24 cellular contexts compared by ENCODE assay signal in genomic region chr2:37568565-37568964, GRCh38.
DNase-seq lines count a peak whose midpoint lies in the region; ATAC-seq and TF ChIP-seq lines count a peak whose summit lies in the region.
"Had no signal": no experiment of that assay in that cellular context is flagged by ENCODE, and none has a peak within 500 bp of the region (broad histone marks: within the 10 kb centered on the region; RNA-seq: fewer than 3 reads in every experiment).

No MANE protein-coding gene starts in this region.

- H3K9me3 ChIP-seq in T-helper 17 cell (ENCODE audit: control insufficient read depth, low read length, poor library complexity, severe bottlenecking) = no peaks in the 10 kb centered on the region
- H3K9me3 ChIP-seq: ascending aorta, left lung, MG63, mucosa of descending colon had no signal

- peaks cover 0 to 2% of the 10 kb centered on the region in 2 donors for H3K9me3 Mint-ChIP-seq in activated T-cell treated with anti-CD3 and anti-CD28 coated beads, Interleukin-2, amount 50 U/mL, for 72 hours
- H3K9me3 Mint-ChIP-seq in activated T-cell treated with anti-CD3 and anti-CD28 coated beads, Interleukin-2, amount 50 U/mL, for 4 hours = no peaks in the 10 kb centered on the region
- no peaks in the 10 kb centered on the region for H3K9me3 Mint-ChIP-seq in activated naive CD8-positive, alpha-beta T cell (ENCODE audit: low read depth)
- no peaks in the 10 kb centered on the region for H3K9me3 Mint-ChIP-seq in MCF 10A (ENCODE audit: unreplicated experiment)
- H3K9me3 Mint-ChIP-seq: T-helper 1 cell treated with Interleukin-12 subunit alpha and Interleukin-12 subunit beta and Interleukin-4 antibody, amounts not matched to agents 30 μg/mL and 1 μg/mL, for 36 hours had no signal

- POLR2A ChIA-PET in MCF 10A (lab: Yijun Ruan, JAX) = no interaction called here

- TF ChIP-seq CTCF in MCF 10A (IDR thresholded peaks at IDR 0.05; ENCODE audit: unreplicated experiment) = no peak

- H3K36me3 Mint-ChIP-seq in activated T-cell treated with anti-CD3 and anti-CD28 coated beads, Interleukin-2, amount 50 U/mL, for 72 hours (ENCODE audit: insufficient read depth in 2 of 2) = peaks cover 0 to 2% of the 10 kb centered on the region in 2 donors
- H3K36me3 Mint-ChIP-seq in activated T-cell treated with anti-CD3 and anti-CD28 coated beads, Interleukin-2, amount 50 U/mL, for 4 hours (ENCODE audit: insufficient read depth) = no peaks in the 10 kb centered on the region
- H3K36me3 Mint-ChIP-seq in T-helper 17 cell (ENCODE audit: low read depth) (no peaks in the 10 kb centered on the region), MCF 10A (ENCODE audit: insufficient read depth, unreplicated experiment) (no peaks in the 10 kb centered on the region)
- H3K36me3 Mint-ChIP-seq in activated naive CD8-positive, alpha-beta T cell = no peaks in the 10 kb centered on the region

- CTCF ChIA-PET in MCF 10A (lab: Yijun Ruan, JAX) = no interaction called here

- intact Hi-C loops in MCF 10A (cut with micrococcal nuclease) = no loop called here

- BruUV-seq in MCF 10A (replicated peaks; lab: Mats Ljungman, UMichigan) = no TSS peak

- peaks cover 31% of the 10 kb centered on the region for H3K4me1 Mint-ChIP-seq in activated T-cell treated with anti-CD3 and anti-CD28 coated beads, Interleukin-2, amount 50 U/mL, for 72 hours (ENCODE audit: low read depth)
- H3K4me1 Mint-ChIP-seq in activated T-cell treated with anti-CD3 and anti-CD28 coated beads, Interleukin-2, amount 50 U/mL, for 4 hours (ENCODE audit: low read depth) = peaks cover 26% of the 10 kb centered on the region
- peaks cover 13% of the 10 kb centered on the region for H3K4me1 Mint-ChIP-seq in T-helper 17 cell
- H3K4me1 Mint-ChIP-seq in activated naive CD8-positive, alpha-beta T cell (ENCODE audit: low read depth) = peaks cover 22% of the 10 kb centered on the region
- H3K4me1 Mint-ChIP-seq in MCF 10A (ENCODE audit: insufficient read depth, unreplicated experiment) = peaks cover 50% of the 10 kb centered on the region

- peak overlapping the region; percentile 55 for H3K27ac Mint-ChIP-seq in activated T-cell treated with anti-CD3 and anti-CD28 coated beads, Interleukin-2, amount 50 U/mL, for 72 hours
- H3K27ac Mint-ChIP-seq in T-helper 17 cell (peak overlapping the region; percentile 56), MCF 10A (ENCODE audit: low read depth, unreplicated experiment) (no peak overlapping the region)
- peak overlapping the region; percentile 43 for H3K27ac Mint-ChIP-seq in activated naive CD8-positive, alpha-beta T cell
- H3K27ac Mint-ChIP-seq: T-helper 1 cell treated with Interleukin-12 subunit alpha and Interleukin-12 subunit beta and Interleukin-4 antibody, amounts not matched to agents 30 μg/mL and 1 μg/mL, for 36 hours had no signal

- no peak for ATAC-seq in activated T-cell treated with anti-CD3 and anti-CD28 coated beads, Interleukin-2, amount 50 U/mL, for 72 hours (replicated peaks in 1 of 2)
- no peak for ATAC-seq in activated T-cell treated with anti-CD3 and anti-CD28 coated beads, Interleukin-2, amount 50 U/mL, for 4 hours
- ATAC-seq in T-helper 17 cell = peak; percentile 52
- ATAC-seq in stimulated activated naive CD8-positive, alpha-beta T cell treated with anti-CD3 and anti-CD28 coated beads, Interleukin-15, Interleukin-2, amounts not matched to agents 100 U/mL and 50 U/mL, for 24 hours = peak; percentile 72
- ATAC-seq in HG02642 (IDR thresholded peaks at IDR 0.05; ENCODE audit: poor library complexity, unreplicated experiment) = no peak
- ATAC-seq: HCT116, HepG2, left lung, mucosa of descending colon had no signal

- H3K27me3 Mint-ChIP-seq in activated T-cell treated with anti-CD3 and anti-CD28 coated beads, Interleukin-2, amount 50 U/mL, for 72 hours (ENCODE audit: low read depth) = peaks cover 6% of the 10 kb centered on the region
- no peaks in the 10 kb centered on the region for H3K27me3 Mint-ChIP-seq in activated T-cell treated with anti-CD3 and anti-CD28 coated beads, Interleukin-2, amount 50 U/mL, for 4 hours (ENCODE audit: low read depth)
- H3K27me3 Mint-ChIP-seq in T-helper 17 cell (no peaks in the 10 kb centered on the region), MCF 10A (ENCODE audit: insufficient read depth, unreplicated experiment) (no peaks in the 10 kb centered on the region)
- no peaks in the 10 kb centered on the region for H3K27me3 Mint-ChIP-seq in activated naive CD8-positive, alpha-beta T cell

- DNase-seq in activated T-cell treated with anti-CD3 and anti-CD28 coated beads, Interleukin-2, amount 50 U/mL, for 72 hours = no peak
- no peak for DNase-seq in activated T-cell treated with anti-CD3 and anti-CD28 coated beads, Interleukin-2, amount 50 U/mL, for 4 hours
- DNase-seq in T-helper 17 cell (no peak), MCF 10A (ENCODE audit: unreplicated experiment) (no peak), medulla oblongata (ENCODE audit: extremely low spot score) (no peak)
- DNase-seq in stimulated activated naive CD8-positive, alpha-beta T cell treated with anti-CD3 and anti-CD28 coated beads, Interleukin-15, Interleukin-2, amounts not matched to agents 100 U/mL and 50 U/mL, for 24 hours = peak; percentile 25
- DNase-seq: ACHN; C1 segment of cervical spinal cord; DMS79; effector CD8-positive, alpha-beta T cell; left lung; MG63; mucosa of descending colon; NCI-H1436; NCI-H2171 treated with DMSO at 0.1 percent for 48 hours; NCI-H748 treated with DMSO at 0.1 percent for 48 hours; SIG-M5; stimulated activated CD8-positive, alpha-beta memory T cell treated with anti-CD3 and anti-CD28 coated beads, Interleukin-4, amount 100 ng/mL, for 48 hours had no signal

- peak overlapping the region in 1 of 2 donors; percentile 46 for H3K4me3 Mint-ChIP-seq in activated T-cell treated with anti-CD3 and anti-CD28 coated beads, Interleukin-2, amount 50 U/mL, for 72 hours
- no peak overlapping the region for H3K4me3 Mint-ChIP-seq in activated T-cell treated with anti-CD3 and anti-CD28 coated beads, Interleukin-2, amount 50 U/mL, for 4 hours
- H3K4me3 Mint-ChIP-seq in T-helper 17 cell (no peak overlapping the region), MCF 10A (ENCODE audit: unreplicated experiment) (no peak overlapping the region)
- H3K4me3 Mint-ChIP-seq in activated naive CD8-positive, alpha-beta T cell = no peak overlapping the region
- H3K4me3 Mint-ChIP-seq: T-helper 1 cell treated with Interleukin-12 subunit alpha and Interleukin-12 subunit beta and Interleukin-4 antibody, amounts not matched to agents 30 μg/mL and 1 μg/mL, for 36 hours had no signal

Comparison
In these comparisons a context has a peak if more than half of its experiments do, and no peak if none do; other contexts are left out.
1. ATAC-seq: peak in T-helper 17 cell (single experiment) and stimulated activated naive CD8-positive, alpha-beta T cell treated with anti-CD3 and anti-CD28 coated beads, Interleukin-15, Interleukin-2, amounts not matched to agents 100 U/mL and 50 U/mL, for 24 hours (single experiment); none in activated T-cell treated with anti-CD3 and anti-CD28 coated beads, Interleukin-2, amount 50 U/mL, for 72 hours (0 of 2), activated T-cell treated with anti-CD3 and anti-CD28 coated beads, Interleukin-2, amount 50 U/mL, for 4 hours (0 of 2) and HG02642 (single experiment).